In genomic region chr10:108048898-108049297, GRCh38 we compare ENCODE assay signal across 5 cellular contexts.
"Had no signal": no experiment of that assay in that cellular context is flagged by ENCODE, and none has a peak within 500 bp of the region (broad histone marks: within the 10 kb centered on the region; RNA-seq: fewer than 3 reads in every experiment).

No MANE protein-coding gene starts in this region.

- DNase-seq: IMR-90, KBM-7 had no signal

- H3K4me3 ChIP-seq: K562 had no signal

- H3K27ac ChIP-seq: HL-60 had no signal

- ATAC-seq: HepG2, K562 had no signal
